ENCODE assay signal across 8 cellular contexts in genomic region chr3:194682651-194683310, GRCh38.
A peak's percentile ranks its signal among the peaks of the same experiment; 100 is the strongest.
DNase-seq lines count a peak whose midpoint lies in the region; ATAC-seq and TF ChIP-seq lines count a peak whose summit lies in the region.

No MANE protein-coding gene starts in this region.

- H3K4me1 Mint-ChIP-seq in memory B cell = peaks cover 18% of the 10 kb centered on the region

- H3K27me3 Mint-ChIP-seq in memory B cell = no peaks in the 10 kb centered on the region

- peaks cover 17% of the 10 kb centered on the region for H3K4me1 ChIP-seq in effector memory CD4-positive, alpha-beta T cell (ENCODE audit: control insufficient read depth, insufficient read depth, low read length, poor library complexity, severe bottlenecking)

- H3K27me3 ChIP-seq in effector memory CD4-positive, alpha-beta T cell (replicated peaks; ENCODE audit: control insufficient read depth, insufficient read depth, low read length, poor library complexity, severe bottlenecking) = no peaks in the 10 kb centered on the region

- no peaks in the 10 kb centered on the region for H3K9me3 Mint-ChIP-seq in memory B cell

- peak; percentile 62 for ATAC-seq in memory B cell (ENCODE audit: low read depth)

- no peak overlapping the region for H3K4me3 ChIP-seq in AG10803 (ENCODE audit: low read length)
- H3K4me3 ChIP-seq in effector memory CD4-positive, alpha-beta T cell (ENCODE audit: insufficient read depth, low read depth, low read length, poor library complexity, severe bottlenecking) = no peak overlapping the region

- H3K4me3 Mint-ChIP-seq in memory B cell = no peak overlapping the region

- no peak overlapping the region for H3K27ac Mint-ChIP-seq in memory B cell

- DNase-seq in AG10803 (ENCODE audit: low read depth) (peak; percentile 84), GM19240 (ENCODE audit: insufficient read length, low spot score) (peak; percentile 54), HS-5 (ENCODE audit: low read depth) (peak; percentile 80), NCI-H82 treated with DMSO at 0.1 percent for 48 hours (lab: John Stamatoyannopoulos, UW; ENCODE audit: unreplicated experiment) (peak; percentile 47), memory B cell (ENCODE audit: low spot score in 2 of 2) (peak; percentile 59 to 68)
- peak; percentile 41 to 49 for DNase-seq in activated CD4-positive, alpha-beta T cell treated with anti-CD3 and anti-CD28 coated beads, Interleukin-2, amount 50 U/mL, for 4 hours
- DNase-seq in effector memory CD4-positive, alpha-beta T cell = peak in 2 of 3 donors; percentile 37 to 39
- peak; percentile 21 to 57 for DNase-seq in stimulated activated CD8-positive, alpha-beta memory T cell treated with anti-CD3 and anti-CD28 coated beads, Interleukin-15, amount 100 ng/mL, for 4 hours (ENCODE audit: low read depth in 2 of 2)

- peaks cover 2% of the 10 kb centered on the region for H3K36me3 Mint-ChIP-seq in memory B cell

- no peaks in the 10 kb centered on the region for H3K9me3 ChIP-seq in effector memory CD4-positive, alpha-beta T cell (ENCODE audit: control insufficient read depth, low read length)

- H3K36me3 ChIP-seq in effector memory CD4-positive, alpha-beta T cell (ENCODE audit: control insufficient read depth, insufficient read depth, low read length) = no peaks in the 10 kb centered on the region

- TF ChIP-seq CTCF in AG10803 (conservative IDR thresholded peaks at IDR 0.05; ENCODE audit: low read length) = peak; percentile 96

- H3K27ac ChIP-seq in effector memory CD4-positive, alpha-beta T cell (ENCODE audit: insufficient read depth, low read length, poor library complexity, severe bottlenecking) = no peak overlapping the region
